In the genomic region with DNA sequence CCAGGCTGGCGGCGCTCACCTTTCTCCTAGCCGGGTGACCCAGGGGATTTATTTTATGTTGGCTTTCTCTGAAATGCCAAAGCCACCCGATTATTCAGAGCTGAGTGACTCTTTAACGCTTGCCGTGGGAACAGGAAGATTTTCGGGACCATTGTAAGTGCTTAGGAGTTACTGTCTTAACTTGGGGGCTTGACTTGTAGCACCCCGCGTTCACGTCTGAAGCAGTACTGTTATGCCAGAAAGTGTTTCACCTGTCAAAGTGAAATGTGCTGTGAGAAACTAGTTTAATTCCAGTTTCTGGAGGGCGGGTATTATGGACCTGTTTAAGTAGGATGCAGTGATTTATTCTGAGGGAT, we compare ENCODE assay signal across 8 cellular contexts. TPM values are rescaled to one million over a fixed set of nuclear protein-coding genes. Genes with fewer than 3 reads are reported as not detected.
DNase-seq lines count a peak whose midpoint lies in the region; ATAC-seq and TF ChIP-seq lines count a peak whose summit lies in the region.

No MANE protein-coding gene starts in this region.

- no peaks in the 10 kb centered on the region for H3K27me3 Mint-ChIP-seq in naive thymus-derived CD4-positive, alpha-beta T cell

- H3K4me3 ChIP-seq in KMS-11 (IDR thresholded peaks at IDR 0.05; ENCODE audit: insufficient read depth, low read depth, low read length): no peak overlapping the region
- peak overlapping the region; percentile 94 for H3K4me3 ChIP-seq in naive thymus-derived CD4-positive, alpha-beta T cell (ENCODE audit: low read length)

- peak overlapping the region; percentile 56; the same call in 1 of the 2 replicates for H3K9ac ChIP-seq in KMS-11

- no peaks in the 10 kb centered on the region for H3K9me3 ChIP-seq in naive thymus-derived CD4-positive, alpha-beta T cell (ENCODE audit: control insufficient read depth in 2 of 3, low read length in 3 of 3)

- no peak for TF ChIP-seq CTCF in KMS-11 (conservative IDR thresholded peaks at IDR 0.05; ENCODE audit: low read depth, low read length)

- peaks cover 26 to 63% (median 46%) of the 10 kb centered on the region in 7 donors for H3K4me1 Mint-ChIP-seq in naive thymus-derived CD4-positive, alpha-beta T cell

- peaks cover 9% of the 10 kb centered on the region for H3K4me1 ChIP-seq in KMS-11 (ENCODE audit: low read depth, poor library complexity, severe bottlenecking)
- H3K4me1 ChIP-seq in naive thymus-derived CD4-positive, alpha-beta T cell (ENCODE audit: control insufficient read depth in 2 of 2, insufficient read depth in 2 of 2, low read length in 2 of 2): peaks cover 9 to 23% of the 10 kb centered on the region in 2 donors

- H3K4me3 Mint-ChIP-seq in naive thymus-derived CD4-positive, alpha-beta T cell: peak overlapping the region; percentile 90 to 98 (median 96)

- peak overlapping the region; percentile 82 for H2AFZ ChIP-seq in KMS-11 (ENCODE audit: low read depth)

- no peaks in the 10 kb centered on the region for H3K36me3 ChIP-seq in KMS-11 (ENCODE audit: insufficient read depth)
- H3K36me3 ChIP-seq in naive thymus-derived CD4-positive, alpha-beta T cell (ENCODE audit: control insufficient read depth in 2 of 3, insufficient read depth in 3 of 3, low read length in 3 of 3): peaks cover 0 to 12% (median 0%) of the 10 kb centered on the region in 3 experiments

- peak overlapping the region; percentile 91 to 98 (median 96) for H3K27ac Mint-ChIP-seq in naive thymus-derived CD4-positive, alpha-beta T cell

- POLR2A ChIA-PET in naive thymus-derived CD4-positive, alpha-beta T cell (lab: Charles Lee): interaction anchor here (0.6 to 6.2 kb wide), 13 partner anchors 11 to 1146 kb away, joined by 3 to 69 read pairs (median 4); a partner anchor contains a TSS

- H3K27ac ChIP-seq in KMS-11 (peak overlapping the region; percentile 66), cingulate gyrus (ENCODE audit: low read depth, low read length) (peak overlapping the region; percentile 88)
- H3K27ac ChIP-seq in naive thymus-derived CD4-positive, alpha-beta T cell (ENCODE audit: low read depth, low read length): peak overlapping the region; percentile 95

- no peaks in the 10 kb centered on the region for H3K9me3 Mint-ChIP-seq in naive thymus-derived CD4-positive, alpha-beta T cell

- ATAC-seq in GM18868 (IDR thresholded peaks at IDR 0.05; ENCODE audit: unreplicated experiment) (peak; percentile 5), GM18505 (IDR thresholded peaks at IDR 0.05; ENCODE audit: unreplicated experiment) (no peak)
- ATAC-seq in naive thymus-derived CD4-positive, alpha-beta T cell: no peak

- peaks cover 4 to 16% (median 10%) of the 10 kb centered on the region in 5 donors for H3K36me3 Mint-ChIP-seq in naive thymus-derived CD4-positive, alpha-beta T cell

- no peak for DNase-seq in naive thymus-derived CD4-positive, alpha-beta T cell
- DNase-seq in midbrain (lab: John Stamatoyannopoulos, UW) (no peak), DMS53 (lab: John Stamatoyannopoulos, UW) (no peak), cortex of kidney (lab: John Stamatoyannopoulos, UW) (no peak)

- no peak for TF ChIP-seq POLR2A in GM18505 (IDR thresholded peaks at IDR 0.05; ENCODE audit: borderline replicate concordance, extremely low read depth, insufficient read depth, insufficient read length)

- intact Hi-C loops in naive thymus-derived CD4-positive, alpha-beta T cell (cut with micrococcal nuclease): loop anchor here (1.0 to 10.0 kb wide), 8 partner anchors 22 to 1969 kb away; a partner anchor contains a TSS

- no peaks in the 10 kb centered on the region for H3K27me3 ChIP-seq in KMS-11 (ENCODE audit: insufficient read depth, low read depth)
- no peaks in the 10 kb centered on the region for H3K27me3 ChIP-seq in naive thymus-derived CD4-positive, alpha-beta T cell (ENCODE audit: control insufficient read depth in 2 of 2, insufficient read depth in 2 of 2, low read length in 2 of 2)

- no peaks in the 10 kb centered on the region for H4K20me1 ChIP-seq in KMS-11 (ENCODE audit: insufficient read depth)

- peaks cover 8% of the 10 kb centered on the region; the same call in 1 of the 2 replicates for H3K79me2 ChIP-seq in KMS-11 (ENCODE audit: insufficient read depth, low read depth)

- peak overlapping the region; percentile 68 for H3K4me2 ChIP-seq in KMS-11

- CTCF ChIA-PET in naive thymus-derived CD4-positive, alpha-beta T cell (lab: Charles Lee): interaction anchor here (0.9 to 3.2 kb wide), 6 partner anchors 21 to 83 kb away, joined by 3 to 16 read pairs (median 4); a partner anchor contains a TSS

RNA-seq across cellular contexts. Expression of a gene that starts 0.2 kb away (rescaled TPM):
- total RNA-seq in naive thymus-derived CD4-positive, alpha-beta T cell: 10 to 100 TPM in 4 of 5 experiments, 1 to 10 TPM in 1; 8.0 to 26.6 (median 12.4) TPM
- polyA plus RNA-seq in naive thymus-derived CD4-positive, alpha-beta T cell: 10 to 100 TPM; 42.1 to 47.7 TPM

RNA-seq across cellular contexts. Expression of a gene that starts 0.6 kb away (rescaled TPM):
- total RNA-seq in naive thymus-derived CD4-positive, alpha-beta T cell: 100 to 1,000 TPM in 1 of 5 experiments, 10 to 100 TPM in 4; 20.5 to 102 (median 43.6) TPM
- polyA plus RNA-seq in naive thymus-derived CD4-positive, alpha-beta T cell: 10 to 100 TPM; 59.4 to 80.8 TPM

RNA-seq across cellular contexts. Expression of a gene that starts 21.6 kb away (rescaled TPM):
- 10 to 100 TPM in 2 of 5 experiments, 1 to 10 TPM in 3; 3.5 to 17.4 (median 8.3) TPM for total RNA-seq in naive thymus-derived CD4-positive, alpha-beta T cell
- polyA plus RNA-seq in naive thymus-derived CD4-positive, alpha-beta T cell: 10 to 100 TPM; 12.4 to 19.2 TPM

RNA-seq across cellular contexts. Expression of a gene that starts 21.7 kb away (rescaled TPM):
- 10 to 100 TPM; 10.1 to 31.3 (median 13.5) TPM for total RNA-seq in naive thymus-derived CD4-positive, alpha-beta T cell
- 10 to 100 TPM; 26.6 to 27.8 TPM for polyA plus RNA-seq in naive thymus-derived CD4-positive, alpha-beta T cell
